ENCODE assay signal across 8 cellular contexts in the genomic region with DNA sequence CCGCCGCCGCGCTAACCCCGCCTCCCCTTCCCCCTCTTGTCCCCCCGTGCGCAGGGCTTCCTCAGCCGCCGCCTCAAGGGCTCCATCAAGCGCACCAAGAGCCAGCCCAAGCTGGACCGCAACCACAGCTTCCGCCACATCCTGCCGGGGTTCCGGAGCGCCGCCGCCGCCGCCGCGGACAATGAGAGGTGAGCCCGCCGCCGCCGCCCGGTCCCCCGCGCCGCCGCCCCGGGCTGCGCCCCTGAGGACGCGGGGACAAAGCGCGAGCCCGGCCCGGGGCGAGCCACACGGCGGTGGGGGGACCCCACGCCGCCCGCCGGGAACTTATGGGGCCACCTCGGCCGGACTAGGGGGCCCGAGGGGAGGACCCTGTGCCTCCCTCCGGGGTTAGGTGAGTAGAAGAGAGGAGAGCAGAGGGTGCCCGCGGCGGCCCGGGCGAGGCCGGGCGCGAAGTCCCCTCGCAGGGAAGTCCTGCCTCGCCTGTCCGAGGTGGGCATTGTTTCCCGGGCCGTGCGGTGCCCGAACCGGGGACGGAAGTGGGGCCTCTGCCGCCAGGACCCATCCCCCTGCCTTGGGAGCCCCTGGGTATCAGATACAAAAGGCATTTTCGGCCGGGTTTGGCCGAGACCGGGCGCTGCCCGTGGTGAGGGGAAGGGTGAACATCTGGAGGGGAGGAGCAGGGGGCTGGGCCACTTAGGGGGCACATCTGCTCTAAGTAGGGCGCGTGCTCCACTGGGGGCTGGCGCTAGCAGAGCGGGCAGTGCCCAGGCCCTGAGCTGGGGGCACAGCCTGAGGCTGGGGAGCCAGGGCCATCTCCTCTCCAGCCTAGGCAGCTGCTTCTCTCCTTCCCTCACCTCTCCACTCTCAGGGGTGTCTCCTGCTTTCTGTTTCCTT.
DNase-seq lines count a peak whose midpoint lies in the region; ATAC-seq and TF ChIP-seq lines count a peak whose summit lies in the region.

No MANE protein-coding gene starts in this region.

- H3K4me1 ChIP-seq in effector memory CD4-positive, alpha-beta T cell (ENCODE audit: control insufficient read depth, insufficient read depth, low read length, poor library complexity, severe bottlenecking): peaks cover 3% of the 10 kb centered on the region
- H3K4me1 ChIP-seq in mucosa of rectum (ENCODE audit: control insufficient read depth in 2 of 2, insufficient read depth in 2 of 2, low read length in 2 of 2): peaks cover 12 to 16% of the 10 kb centered on the region in 2 donors
- H3K4me1 ChIP-seq in stomach smooth muscle (ENCODE audit: control insufficient read depth, insufficient read depth, low read length): peaks cover 39% of the 10 kb centered on the region

- H3K4me3 ChIP-seq in AG10803 (ENCODE audit: low read length) (peak overlapping the region; percentile 69), WERI-Rb-1 (ENCODE audit: low read depth, low read length) (peak overlapping the region; percentile 72), mucosa of rectum (ENCODE audit: low read length in 2 of 2) (peak overlapping the region; percentile 53 to 64), stomach smooth muscle (ENCODE audit: low read length in 2 of 2) (peak overlapping the region; percentile 39 to 69)
- no peak overlapping the region for H3K4me3 ChIP-seq in effector memory CD4-positive, alpha-beta T cell (ENCODE audit: insufficient read depth, low read depth, low read length, poor library complexity, severe bottlenecking)

- H3K27ac ChIP-seq in WERI-Rb-1: peak overlapping the region; percentile 76
- H3K27ac ChIP-seq in effector memory CD4-positive, alpha-beta T cell (ENCODE audit: insufficient read depth, low read length, poor library complexity, severe bottlenecking): no peak overlapping the region
- H3K27ac ChIP-seq in mucosa of rectum (ENCODE audit: low read depth in 2 of 2, low read length in 2 of 2): peak overlapping the region; percentile 32 to 46
- no peak overlapping the region for H3K27ac ChIP-seq in stomach smooth muscle (ENCODE audit: low read length)

- no peaks in the 10 kb centered on the region for H3K9me3 ChIP-seq in WERI-Rb-1 (ENCODE audit: severe bottlenecking)
- no peaks in the 10 kb centered on the region for H3K9me3 ChIP-seq in effector memory CD4-positive, alpha-beta T cell (ENCODE audit: control insufficient read depth, low read length)
- no peaks in the 10 kb centered on the region for H3K9me3 ChIP-seq in mucosa of rectum (ENCODE audit: control insufficient read depth in 2 of 2, low read length in 2 of 2)
- H3K9me3 ChIP-seq in stomach smooth muscle (ENCODE audit: control insufficient read depth in 2 of 2, low read length in 2 of 2): no peaks in the 10 kb centered on the region

- peak; percentile 59 for DNase-seq in AG10803 (ENCODE audit: low read depth)
- DNase-seq in WERI-Rb-1: peak; percentile 64
- DNase-seq in effector memory CD4-positive, alpha-beta T cell: peak in 2 of 3 donors; percentile 5 to 54
- no peak for DNase-seq in HuH-7 (ENCODE audit: low spot score)

- peak; percentile 58 for ATAC-seq in GM18861 (IDR thresholded peaks at IDR 0.05; ENCODE audit: unreplicated experiment)
- ATAC-seq in HG03571 (IDR thresholded peaks at IDR 0.05; ENCODE audit: unreplicated experiment): peak; percentile 70

- H3K9ac ChIP-seq in mucosa of rectum (ENCODE audit: low read depth in 1 of 2, low read length in 2 of 2) (peak overlapping the region; percentile 29 to 46), stomach smooth muscle (ENCODE audit: low read length in 2 of 2) (peak overlapping the region in 1 of 2 donors; percentile 39)

- no peak for TF ChIP-seq CTCF in AG10803 (conservative IDR thresholded peaks at IDR 0.05; ENCODE audit: low read length)
- TF ChIP-seq CTCF in WERI-Rb-1 (IDR thresholded peaks at IDR 0.05; ENCODE audit: low read depth, low read length): no peak

- H3K36me3 ChIP-seq in WERI-Rb-1 (peaks cover 29% of the 10 kb centered on the region), mucosa of rectum (ENCODE audit: control insufficient read depth in 2 of 2, insufficient read depth in 2 of 2, low read length in 2 of 2) (no peaks in the 10 kb centered on the region), stomach smooth muscle (ENCODE audit: control insufficient read depth in 2 of 2, insufficient read depth in 2 of 2, low read length in 2 of 2) (no peaks in the 10 kb centered on the region)
- no peaks in the 10 kb centered on the region for H3K36me3 ChIP-seq in effector memory CD4-positive, alpha-beta T cell (ENCODE audit: control insufficient read depth, insufficient read depth, low read length)

- H3K27me3 ChIP-seq in WERI-Rb-1 (ENCODE audit: insufficient read depth, low read depth, severe bottlenecking): no peaks in the 10 kb centered on the region
- H3K27me3 ChIP-seq in effector memory CD4-positive, alpha-beta T cell (replicated peaks; ENCODE audit: control insufficient read depth, insufficient read depth, low read length, poor library complexity, severe bottlenecking): peaks cover 24% of the 10 kb centered on the region
- H3K27me3 ChIP-seq in mucosa of rectum (ENCODE audit: control insufficient read depth in 2 of 2, insufficient read depth in 2 of 2, low read length in 2 of 2): no peaks in the 10 kb centered on the region
- no peaks in the 10 kb centered on the region for H3K27me3 ChIP-seq in stomach smooth muscle (ENCODE audit: control insufficient read depth in 1 of 2, insufficient read depth in 2 of 2, low read length in 2 of 2)

Comparison
In these comparisons a context has a peak if more than half of its experiments do, and no peak if none do; other contexts are left out.
1. H3K27ac ChIP-seq: peak in WERI-Rb-1 (single experiment) and mucosa of rectum (2 of 2); none in effector memory CD4-positive, alpha-beta T cell (single experiment) and stomach smooth muscle (single experiment).